8 cellular contexts compared by ENCODE assay signal in genomic region chr17:62807812-62808575, GRCh38.
DNase-seq lines count a peak whose midpoint lies in the region; FAIRE-seq and TF ChIP-seq lines count a peak whose summit lies in the region.

A gene with protein sequence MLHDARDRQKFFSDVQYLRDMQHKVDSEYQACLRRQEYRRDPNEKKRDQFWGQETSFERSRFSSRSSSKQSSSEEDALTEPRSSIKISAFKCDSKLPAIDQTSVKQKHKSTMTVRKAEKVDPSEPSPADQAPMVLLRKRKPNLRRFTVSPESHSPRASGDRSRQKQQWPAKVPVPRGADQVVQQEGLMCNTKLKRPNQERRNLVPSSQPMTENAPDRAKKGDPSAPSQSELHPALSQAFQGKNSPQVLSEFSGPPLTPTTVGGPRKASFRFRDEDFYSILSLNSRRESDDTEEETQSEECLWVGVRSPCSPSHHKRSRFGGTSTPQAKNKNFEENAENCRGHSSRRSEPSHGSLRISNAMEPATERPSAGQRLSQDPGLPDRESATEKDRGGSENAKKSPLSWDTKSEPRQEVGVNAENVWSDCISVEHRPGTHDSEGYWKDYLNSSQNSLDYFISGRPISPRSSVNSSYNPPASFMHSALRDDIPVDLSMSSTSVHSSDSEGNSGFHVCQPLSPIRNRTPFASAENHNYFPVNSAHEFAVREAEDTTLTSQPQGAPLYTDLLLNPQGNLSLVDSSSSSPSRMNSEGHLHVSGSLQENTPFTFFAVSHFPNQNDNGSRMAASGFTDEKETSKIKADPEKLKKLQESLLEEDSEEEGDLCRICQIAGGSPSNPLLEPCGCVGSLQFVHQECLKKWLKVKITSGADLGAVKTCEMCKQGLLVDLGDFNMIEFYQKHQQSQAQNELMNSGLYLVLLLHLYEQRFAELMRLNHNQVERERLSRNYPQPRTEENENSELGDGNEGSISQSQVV (minus strand): TSS chr17:62808314. CDS start chr17:62801735, 6,579 bp downstream.

- no peak for TF ChIP-seq CTCF in D721Med (IDR thresholded peaks at IDR 0.05; ENCODE audit: insufficient read depth, missing control alignments)

- DNase-seq in D721Med (ENCODE audit: insufficient read length, low spot score) (peak; percentile 55), NCI-H1436 (lab: John Stamatoyannopoulos, UW) (peak; percentile 87), retina (no peak), GM19240 (ENCODE audit: insufficient read length, low spot score) (no peak), GM03348 (ENCODE audit: low spot score) (no peak)
- peak; percentile 31 to 54 for DNase-seq in activated T-cell treated with anti-CD3 and anti-CD28 coated beads, Interleukin-2, amount 50 U/mL, for 48 hours
- DNase-seq in stimulated activated CD8-positive, alpha-beta memory T cell treated with anti-CD3 and anti-CD28 coated beads, Interleukin-12 subunit alpha, Interleukin-12 subunit beta, amount 100 ng/mL, for 24 hours (ENCODE audit: extremely low read depth), result peak; percentile 11

- H3K4me3 ChIP-seq in iPS-18c (ENCODE audit: insufficient read depth, low read depth, low read length), result peak within 1 kb of the TSS; percentile 55

- no peaks in the 10 kb centered on the region for H3K9me3 ChIP-seq in iPS-18c (ENCODE audit: control insufficient read depth, insufficient read depth, low read length)

- no peak for FAIRE-seq in D721Med (lab: Jason Lieb, UNC)

Comparison
In these comparisons a context has a peak if more than half of its experiments do, and no peak if none do; other contexts are left out.
1. DNase-seq: peak in D721Med (single experiment), NCI-H1436 (single experiment), activated T-cell treated with anti-CD3 and anti-CD28 coated beads, Interleukin-2, amount 50 U/mL, for 48 hours (2 of 2) and stimulated activated CD8-positive, alpha-beta memory T cell treated with anti-CD3 and anti-CD28 coated beads, Interleukin-12 subunit alpha, Interleukin-12 subunit beta, amount 100 ng/mL, for 24 hours (single experiment); none in retina (single experiment), GM19240 (single experiment) and GM03348 (single experiment).